ENCODE assay signal across 1 cellular context in the genomic region with DNA sequence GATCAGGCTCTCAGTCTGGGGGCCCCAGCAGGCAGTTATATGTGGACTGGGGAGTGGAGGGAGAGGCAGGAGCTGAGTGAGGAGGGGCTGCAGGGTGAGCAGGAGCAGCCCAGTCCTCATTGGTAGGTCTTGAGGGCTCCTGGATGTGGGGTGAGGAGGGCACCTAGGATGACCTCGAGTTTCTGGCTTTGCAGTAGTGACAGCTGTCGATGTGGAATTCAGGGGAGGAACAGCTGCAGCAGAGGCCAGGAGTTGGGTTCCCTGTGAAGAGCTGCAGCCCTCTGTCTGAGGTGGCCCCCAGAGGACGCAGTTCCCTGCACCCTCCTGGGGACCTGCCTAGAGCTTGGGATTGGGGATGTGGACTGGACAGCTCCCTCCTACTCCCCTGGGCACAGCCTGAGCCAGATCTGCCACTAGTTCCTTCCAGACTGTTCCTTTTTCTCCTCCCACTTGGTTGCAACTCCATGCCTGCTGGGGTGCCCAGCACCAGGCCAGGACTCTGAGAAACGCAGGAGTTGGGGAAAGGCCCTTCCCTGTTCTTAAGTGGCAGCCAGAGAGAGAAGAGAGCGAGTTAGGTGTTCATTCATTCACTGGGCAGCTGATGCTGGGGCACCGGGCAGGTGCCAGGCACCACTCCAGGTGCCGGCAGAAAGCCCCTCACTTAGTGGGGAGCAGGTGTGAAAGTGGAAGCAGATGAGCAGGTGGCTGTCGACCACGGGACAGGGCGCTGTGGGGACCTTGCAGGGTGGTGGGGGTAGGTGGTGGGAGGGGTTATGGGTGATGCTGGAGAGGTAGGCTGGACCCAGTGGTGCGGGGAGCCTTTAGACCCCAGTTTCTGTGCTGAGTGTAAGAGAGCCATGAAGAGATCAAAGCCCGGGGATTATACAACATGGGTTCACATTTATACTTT.
TF ChIP-seq lines count a peak whose summit lies in the region.

No MANE protein-coding gene starts in this region.

TF ChIP-seq in H1, 55 proteins besides CTCF, POLR2A, EP300 and RAD21:
- TF ChIP-seq BCL11A (IDR thresholded peaks at IDR 0.05; ENCODE audit: low read depth in 2 of 2, low read length in 2 of 2) (no peak), SP4 (IDR thresholded peaks at IDR 0.05; ENCODE audit: low read length) (no peak), ZNF274 (IDR thresholded peaks at IDR 0.05; ENCODE audit: borderline replicate concordance, extremely low read depth, low read length) (no peak)
TF ChIP-seq in H1: peak in this region for 0.
